1 cellular context compared by ENCODE assay signal in the genomic region with DNA sequence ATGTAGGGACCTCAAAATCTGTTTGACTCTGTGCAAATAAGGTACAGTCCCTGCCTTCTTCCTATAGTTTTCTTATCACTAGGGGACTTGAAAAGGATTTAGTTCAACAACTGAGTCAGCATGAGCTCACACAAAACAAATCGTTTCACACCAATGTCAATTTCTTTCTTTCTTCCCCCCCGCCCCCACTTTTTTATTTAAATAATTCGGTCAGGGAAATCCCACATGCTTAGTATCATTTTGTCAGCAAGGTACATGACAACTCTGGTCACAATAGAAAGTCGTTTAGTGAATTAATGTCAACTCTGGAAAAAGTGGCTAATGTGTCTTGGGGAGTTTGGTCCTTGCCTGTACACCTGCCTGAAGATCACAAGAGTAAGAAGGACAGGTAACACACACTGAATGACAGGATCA.
TF ChIP-seq lines count a peak whose summit lies in the region.

No MANE protein-coding gene starts in this region.

TF ChIP-seq in GM12878, 131 proteins besides CTCF, POLR2A, EP300 and RAD21 (continued from another document and continues in another):
- TF ChIP-seq CEBPB (IDR thresholded peaks at IDR 0.05; ENCODE audit: borderline replicate concordance in 1 of 2, low read depth in 2 of 2, low read length in 2 of 2): no peak; a peak in 1 of 4 replicates
- no peak for TF ChIP-seq FOS (IDR thresholded peaks at IDR 0.05; ENCODE audit: borderline replicate concordance, extremely low read depth, insufficient read length)
- TF ChIP-seq POLR2AphosphoS2 (IDR thresholded peaks at IDR 0.05; ENCODE audit: low read depth, low read length): no peak
- TF ChIP-seq HDAC6 (IDR thresholded peaks at IDR 0.05; ENCODE audit: unreplicated experiment): no peak
- peak in 1 of 2 experiments; percentile 36; a peak in 1 of 3 replicates for TF ChIP-seq EGR1 (IDR thresholded peaks at IDR 0.05; ENCODE audit: borderline replicate concordance in 1 of 2, low read depth in 2 of 2, low read length in 2 of 2)
- no peak; the same call in 1 of the 2 replicates for TF ChIP-seq RB1 (IDR thresholded peaks at IDR 0.05; ENCODE audit: borderline replicate concordance)
- TF ChIP-seq SMC3 (IDR thresholded peaks at IDR 0.05; ENCODE audit: borderline replicate concordance, low read length): no peak
- TF ChIP-seq SUPT20H (IDR thresholded peaks at IDR 0.05; ENCODE audit: borderline replicate concordance, control insufficient read depth, low read depth, low read length): no peak
- TF ChIP-seq, protein P1, sequence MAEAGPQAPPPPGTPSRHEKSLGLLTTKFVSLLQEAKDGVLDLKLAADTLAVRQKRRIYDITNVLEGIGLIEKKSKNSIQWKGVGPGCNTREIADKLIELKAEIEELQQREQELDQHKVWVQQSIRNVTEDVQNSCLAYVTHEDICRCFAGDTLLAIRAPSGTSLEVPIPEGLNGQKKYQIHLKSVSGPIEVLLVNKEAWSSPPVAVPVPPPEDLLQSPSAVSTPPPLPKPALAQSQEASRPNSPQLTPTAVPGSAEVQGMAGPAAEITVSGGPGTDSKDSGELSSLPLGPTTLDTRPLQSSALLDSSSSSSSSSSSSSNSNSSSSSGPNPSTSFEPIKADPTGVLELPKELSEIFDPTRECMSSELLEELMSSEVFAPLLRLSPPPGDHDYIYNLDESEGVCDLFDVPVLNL (IDR thresholded peaks at IDR 0.05; ENCODE audit: low read depth, low read length): no peak
- peak; percentile 57; the same call in 1 of the 2 replicates for TF ChIP-seq CBX5 (IDR thresholded peaks at IDR 0.05; ENCODE audit: low read depth)
- TF ChIP-seq CBX3 (IDR thresholded peaks at IDR 0.05; ENCODE audit: borderline replicate concordance, low read depth): no peak
- TF ChIP-seq MLLT1 (IDR thresholded peaks at IDR 0.05): peak; percentile 46; the same call in 1 of the 2 replicates
- TF ChIP-seq, protein P2, sequence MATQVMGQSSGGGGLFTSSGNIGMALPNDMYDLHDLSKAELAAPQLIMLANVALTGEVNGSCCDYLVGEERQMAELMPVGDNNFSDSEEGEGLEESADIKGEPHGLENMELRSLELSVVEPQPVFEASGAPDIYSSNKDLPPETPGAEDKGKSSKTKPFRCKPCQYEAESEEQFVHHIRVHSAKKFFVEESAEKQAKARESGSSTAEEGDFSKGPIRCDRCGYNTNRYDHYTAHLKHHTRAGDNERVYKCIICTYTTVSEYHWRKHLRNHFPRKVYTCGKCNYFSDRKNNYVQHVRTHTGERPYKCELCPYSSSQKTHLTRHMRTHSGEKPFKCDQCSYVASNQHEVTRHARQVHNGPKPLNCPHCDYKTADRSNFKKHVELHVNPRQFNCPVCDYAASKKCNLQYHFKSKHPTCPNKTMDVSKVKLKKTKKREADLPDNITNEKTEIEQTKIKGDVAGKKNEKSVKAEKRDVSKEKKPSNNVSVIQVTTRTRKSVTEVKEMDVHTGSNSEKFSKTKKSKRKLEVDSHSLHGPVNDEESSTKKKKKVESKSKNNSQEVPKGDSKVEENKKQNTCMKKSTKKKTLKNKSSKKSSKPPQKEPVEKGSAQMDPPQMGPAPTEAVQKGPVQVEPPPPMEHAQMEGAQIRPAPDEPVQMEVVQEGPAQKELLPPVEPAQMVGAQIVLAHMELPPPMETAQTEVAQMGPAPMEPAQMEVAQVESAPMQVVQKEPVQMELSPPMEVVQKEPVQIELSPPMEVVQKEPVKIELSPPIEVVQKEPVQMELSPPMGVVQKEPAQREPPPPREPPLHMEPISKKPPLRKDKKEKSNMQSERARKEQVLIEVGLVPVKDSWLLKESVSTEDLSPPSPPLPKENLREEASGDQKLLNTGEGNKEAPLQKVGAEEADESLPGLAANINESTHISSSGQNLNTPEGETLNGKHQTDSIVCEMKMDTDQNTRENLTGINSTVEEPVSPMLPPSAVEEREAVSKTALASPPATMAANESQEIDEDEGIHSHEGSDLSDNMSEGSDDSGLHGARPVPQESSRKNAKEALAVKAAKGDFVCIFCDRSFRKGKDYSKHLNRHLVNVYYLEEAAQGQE (IDR thresholded peaks at IDR 0.05; ENCODE audit: low read depth, low read length): no peak
- TF ChIP-seq, protein P3, sequence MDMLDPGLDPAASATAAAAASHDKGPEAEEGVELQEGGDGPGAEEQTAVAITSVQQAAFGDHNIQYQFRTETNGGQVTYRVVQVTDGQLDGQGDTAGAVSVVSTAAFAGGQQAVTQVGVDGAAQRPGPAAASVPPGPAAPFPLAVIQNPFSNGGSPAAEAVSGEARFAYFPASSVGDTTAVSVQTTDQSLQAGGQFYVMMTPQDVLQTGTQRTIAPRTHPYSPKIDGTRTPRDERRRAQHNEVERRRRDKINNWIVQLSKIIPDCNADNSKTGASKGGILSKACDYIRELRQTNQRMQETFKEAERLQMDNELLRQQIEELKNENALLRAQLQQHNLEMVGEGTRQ (IDR thresholded peaks at IDR 0.05; ENCODE audit: borderline replicate concordance, low read depth, low read length): no peak
- TF ChIP-seq RUNX3 (IDR thresholded peaks at IDR 0.05; ENCODE audit: low read length): peak; percentile 88
- no peak for TF ChIP-seq PBX3 (IDR thresholded peaks at IDR 0.05; ENCODE audit: insufficient replicate concordance, low read depth, low read length)
- peak; percentile 57; the same call in 1 of the 2 replicates for TF ChIP-seq MEF2A (IDR thresholded peaks at IDR 0.05; ENCODE audit: insufficient read depth, low read depth, low read length)
- TF ChIP-seq ZNF592 (IDR thresholded peaks at IDR 0.05): no peak
- no peak for TF ChIP-seq NR2C2 (IDR thresholded peaks at IDR 0.05; ENCODE audit: borderline replicate concordance, control insufficient read depth, insufficient read length, low read depth)
- peak; percentile 97 for TF ChIP-seq NFIC (IDR thresholded peaks at IDR 0.05; ENCODE audit: low read depth, low read length)
- TF ChIP-seq ASH2L (IDR thresholded peaks at IDR 0.05; ENCODE audit: borderline replicate concordance, low read depth): no peak
- TF ChIP-seq, protein P4, sequence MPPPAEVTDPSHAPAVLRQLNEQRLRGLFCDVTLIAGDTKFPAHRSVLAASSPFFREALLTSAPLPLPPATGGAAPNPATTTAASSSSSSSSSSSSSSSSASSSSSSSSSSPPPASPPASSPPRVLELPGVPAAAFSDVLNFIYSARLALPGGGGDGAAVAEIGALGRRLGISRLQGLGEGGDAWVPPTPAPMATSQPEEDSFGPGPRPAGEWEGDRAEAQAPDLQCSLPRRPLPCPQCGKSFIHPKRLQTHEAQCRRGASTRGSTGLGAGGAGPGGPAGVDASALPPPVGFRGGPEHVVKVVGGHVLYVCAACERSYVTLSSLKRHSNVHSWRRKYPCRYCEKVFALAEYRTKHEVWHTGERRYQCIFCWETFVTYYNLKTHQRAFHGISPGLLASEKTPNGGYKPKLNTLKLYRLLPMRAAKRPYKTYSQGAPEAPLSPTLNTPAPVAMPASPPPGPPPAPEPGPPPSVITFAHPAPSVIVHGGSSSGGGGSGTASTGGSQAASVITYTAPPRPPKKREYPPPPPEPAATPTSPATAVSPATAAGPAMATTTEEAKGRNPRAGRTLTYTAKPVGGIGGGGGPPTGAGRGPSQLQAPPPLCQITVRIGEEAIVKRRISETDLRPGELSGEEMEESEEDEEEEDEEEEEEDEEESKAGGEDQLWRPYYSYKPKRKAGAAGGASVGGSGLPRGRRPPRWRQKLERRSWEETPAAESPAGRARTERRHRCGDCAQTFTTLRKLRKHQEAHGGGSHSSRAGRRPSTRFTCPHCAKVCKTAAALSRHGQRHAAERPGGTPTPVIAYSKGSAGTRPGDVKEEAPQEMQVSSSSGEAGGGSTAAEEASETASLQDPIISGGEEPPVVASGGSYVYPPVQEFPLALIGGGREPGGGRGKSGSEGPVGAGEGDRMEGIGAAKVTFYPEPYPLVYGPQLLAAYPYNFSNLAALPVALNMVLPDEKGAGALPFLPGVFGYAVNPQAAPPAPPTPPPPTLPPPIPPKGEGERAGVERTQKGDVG (CRISPR knock-in tag; IDR thresholded peaks at IDR 0.05): no peak
- TF ChIP-seq ESRRA (IDR thresholded peaks at IDR 0.05; ENCODE audit: low read length): peak; percentile 45; the same call in 1 of the 2 replicates
- no peak for TF ChIP-seq USF1 (IDR thresholded peaks at IDR 0.05; ENCODE audit: borderline replicate concordance, extremely low read length, insufficient read depth, low read depth, low read length)
- TF ChIP-seq, protein P5, sequence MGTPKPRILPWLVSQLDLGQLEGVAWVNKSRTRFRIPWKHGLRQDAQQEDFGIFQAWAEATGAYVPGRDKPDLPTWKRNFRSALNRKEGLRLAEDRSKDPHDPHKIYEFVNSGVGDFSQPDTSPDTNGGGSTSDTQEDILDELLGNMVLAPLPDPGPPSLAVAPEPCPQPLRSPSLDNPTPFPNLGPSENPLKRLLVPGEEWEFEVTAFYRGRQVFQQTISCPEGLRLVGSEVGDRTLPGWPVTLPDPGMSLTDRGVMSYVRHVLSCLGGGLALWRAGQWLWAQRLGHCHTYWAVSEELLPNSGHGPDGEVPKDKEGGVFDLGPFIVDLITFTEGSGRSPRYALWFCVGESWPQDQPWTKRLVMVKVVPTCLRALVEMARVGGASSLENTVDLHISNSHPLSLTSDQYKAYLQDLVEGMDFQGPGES (IDR thresholded peaks at IDR 0.05): no peak
- no peak for TF ChIP-seq EZH2 (IDR thresholded peaks at IDR 0.05; ENCODE audit: borderline replicate concordance, control insufficient read depth, low read depth, low read length)
- TF ChIP-seq TCF12 (IDR thresholded peaks at IDR 0.05; ENCODE audit: low read depth, low read length): 0 out of 2 replicates have a peak, but pooled peaks have one; percentile 44
- TF ChIP-seq, protein P6, sequence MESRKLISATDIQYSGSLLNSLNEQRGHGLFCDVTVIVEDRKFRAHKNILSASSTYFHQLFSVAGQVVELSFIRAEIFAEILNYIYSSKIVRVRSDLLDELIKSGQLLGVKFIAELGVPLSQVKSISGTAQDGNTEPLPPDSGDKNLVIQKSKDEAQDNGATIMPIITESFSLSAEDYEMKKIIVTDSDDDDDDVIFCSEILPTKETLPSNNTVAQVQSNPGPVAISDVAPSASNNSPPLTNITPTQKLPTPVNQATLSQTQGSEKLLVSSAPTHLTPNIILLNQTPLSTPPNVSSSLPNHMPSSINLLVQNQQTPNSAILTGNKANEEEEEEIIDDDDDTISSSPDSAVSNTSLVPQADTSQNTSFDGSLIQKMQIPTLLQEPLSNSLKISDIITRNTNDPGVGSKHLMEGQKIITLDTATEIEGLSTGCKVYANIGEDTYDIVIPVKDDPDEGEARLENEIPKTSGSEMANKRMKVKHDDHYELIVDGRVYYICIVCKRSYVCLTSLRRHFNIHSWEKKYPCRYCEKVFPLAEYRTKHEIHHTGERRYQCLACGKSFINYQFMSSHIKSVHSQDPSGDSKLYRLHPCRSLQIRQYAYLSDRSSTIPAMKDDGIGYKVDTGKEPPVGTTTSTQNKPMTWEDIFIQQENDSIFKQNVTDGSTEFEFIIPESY (IDR thresholded peaks at IDR 0.05): no peak
- no peak for TF ChIP-seq SIN3A (IDR thresholded peaks at IDR 0.05; ENCODE audit: low read depth, low read length)
